In the genomic region with DNA sequence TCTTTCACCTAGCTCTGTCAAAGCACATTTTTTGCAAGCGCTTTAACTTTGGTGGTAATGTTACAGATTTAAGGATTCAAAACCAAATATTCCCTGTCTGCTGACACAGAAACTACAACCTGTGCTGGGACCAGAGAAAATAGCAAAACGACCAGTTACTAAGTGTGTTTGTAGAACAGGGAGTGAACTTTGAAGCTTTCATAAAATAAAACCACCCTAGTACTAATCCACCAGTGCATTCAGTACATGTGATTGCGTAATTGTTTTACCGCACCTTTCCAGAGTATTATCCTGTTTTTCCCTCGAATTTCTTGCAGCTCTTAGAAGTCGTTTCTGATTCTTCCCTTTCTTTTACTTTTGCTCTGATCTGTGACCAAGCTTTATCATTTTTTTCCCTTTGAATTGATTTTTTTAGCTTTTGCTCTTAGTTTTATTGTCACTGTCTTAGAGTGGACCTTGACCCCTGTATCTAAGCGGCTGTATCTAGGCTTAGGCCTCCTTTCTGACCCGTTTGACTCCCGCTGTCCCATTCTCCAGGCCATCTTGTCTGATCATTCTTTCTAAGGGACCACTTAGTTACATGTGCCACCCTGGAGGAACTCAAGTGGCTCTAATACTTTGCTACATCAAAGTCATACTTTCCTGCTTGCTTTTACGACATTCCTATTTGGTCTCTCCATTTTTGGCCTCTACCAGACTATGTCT, we compare ENCODE assay signal across 1 cellular context.
TF ChIP-seq lines count a peak whose summit lies in the region.

No MANE protein-coding gene starts in this region.

TF ChIP-seq in HepG2, 621 proteins besides CTCF, POLR2A, EP300 and RAD21 (continued from another document):
- TF ChIP-seq, protein P1, sequence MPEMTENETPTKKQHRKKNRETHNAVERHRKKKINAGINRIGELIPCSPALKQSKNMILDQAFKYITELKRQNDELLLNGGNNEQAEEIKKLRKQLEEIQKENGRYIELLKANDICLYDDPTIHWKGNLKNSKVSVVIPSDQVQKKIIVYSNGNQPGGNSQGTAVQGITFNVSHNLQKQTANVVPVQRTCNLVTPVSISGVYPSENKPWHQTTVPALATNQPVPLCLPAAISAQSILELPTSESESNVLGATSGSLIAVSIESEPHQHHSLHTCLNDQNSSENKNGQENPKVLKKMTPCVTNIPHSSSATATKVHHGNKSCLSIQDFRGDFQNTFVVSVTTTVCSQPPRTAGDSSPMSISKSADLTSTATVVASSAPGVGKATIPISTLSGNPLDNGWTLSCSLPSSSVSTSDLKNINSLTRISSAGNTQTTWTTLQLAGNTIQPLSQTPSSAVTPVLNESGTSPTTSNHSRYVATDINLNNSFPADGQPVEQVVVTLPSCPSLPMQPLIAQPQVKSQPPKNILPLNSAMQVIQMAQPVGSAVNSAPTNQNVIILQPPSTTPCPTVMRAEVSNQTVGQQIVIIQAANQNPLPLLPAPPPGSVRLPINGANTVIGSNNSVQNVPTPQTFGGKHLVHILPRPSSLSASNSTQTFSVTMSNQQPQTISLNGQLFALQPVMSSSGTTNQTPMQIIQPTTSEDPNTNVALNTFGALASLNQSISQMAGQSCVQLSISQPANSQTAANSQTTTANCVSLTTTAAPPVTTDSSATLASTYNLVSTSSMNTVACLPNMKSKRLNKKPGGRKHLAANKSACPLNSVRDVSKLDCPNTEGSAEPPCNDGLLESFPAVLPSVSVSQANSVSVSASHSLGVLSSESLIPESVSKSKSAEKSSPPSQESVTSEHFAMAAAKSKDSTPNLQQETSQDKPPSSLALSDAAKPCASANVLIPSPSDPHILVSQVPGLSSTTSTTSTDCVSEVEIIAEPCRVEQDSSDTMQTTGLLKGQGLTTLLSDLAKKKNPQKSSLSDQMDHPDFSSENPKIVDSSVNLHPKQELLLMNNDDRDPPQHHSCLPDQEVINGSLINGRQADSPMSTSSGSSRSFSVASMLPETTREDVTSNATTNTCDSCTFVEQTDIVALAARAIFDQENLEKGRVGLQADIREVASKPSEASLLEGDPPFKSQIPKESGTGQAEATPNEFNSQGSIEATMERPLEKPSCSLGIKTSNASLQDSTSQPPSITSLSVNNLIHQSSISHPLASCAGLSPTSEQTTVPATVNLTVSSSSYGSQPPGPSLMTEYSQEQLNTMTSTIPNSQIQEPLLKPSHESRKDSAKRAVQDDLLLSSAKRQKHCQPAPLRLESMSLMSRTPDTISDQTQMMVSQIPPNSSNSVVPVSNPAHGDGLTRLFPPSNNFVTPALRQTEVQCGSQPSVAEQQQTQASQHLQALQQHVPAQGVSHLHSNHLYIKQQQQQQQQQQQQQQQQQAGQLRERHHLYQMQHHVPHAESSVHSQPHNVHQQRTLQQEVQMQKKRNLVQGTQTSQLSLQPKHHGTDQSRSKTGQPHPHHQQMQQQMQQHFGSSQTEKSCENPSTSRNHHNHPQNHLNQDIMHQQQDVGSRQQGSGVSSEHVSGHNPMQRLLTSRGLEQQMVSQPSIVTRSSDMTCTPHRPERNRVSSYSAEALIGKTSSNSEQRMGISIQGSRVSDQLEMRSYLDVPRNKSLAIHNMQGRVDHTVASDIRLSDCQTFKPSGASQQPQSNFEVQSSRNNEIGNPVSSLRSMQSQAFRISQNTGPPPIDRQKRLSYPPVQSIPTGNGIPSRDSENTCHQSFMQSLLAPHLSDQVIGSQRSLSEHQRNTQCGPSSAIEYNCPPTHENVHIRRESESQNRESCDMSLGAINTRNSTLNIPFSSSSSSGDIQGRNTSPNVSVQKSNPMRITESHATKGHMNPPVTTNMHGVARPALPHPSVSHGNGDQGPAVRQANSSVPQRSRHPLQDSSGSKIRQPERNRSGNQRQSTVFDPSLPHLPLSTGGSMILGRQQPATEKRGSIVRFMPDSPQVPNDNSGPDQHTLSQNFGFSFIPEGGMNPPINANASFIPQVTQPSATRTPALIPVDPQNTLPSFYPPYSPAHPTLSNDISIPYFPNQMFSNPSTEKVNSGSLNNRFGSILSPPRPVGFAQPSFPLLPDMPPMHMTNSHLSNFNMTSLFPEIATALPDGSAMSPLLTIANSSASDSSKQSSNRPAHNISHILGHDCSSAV (CRISPR knock-in tag; IDR thresholded peaks at IDR 0.05; ENCODE audit: borderline replicate concordance) = no peak
- TF ChIP-seq ZNF282 (IDR thresholded peaks at IDR 0.05; ENCODE audit: partially characterized antibody) (no peak), PTBP1 (IDR thresholded peaks at IDR 0.05; ENCODE audit: low read depth, low read length, poor library complexity, severe bottlenecking) (no peak), ZZZ3 (CRISPR knock-in tag; IDR thresholded peaks at IDR 0.05; ENCODE audit: borderline replicate concordance) (no peak), ZBTB42 (CRISPR knock-in tag; IDR thresholded peaks at IDR 0.05) (no peak), REXO4 (CRISPR knock-in tag; IDR thresholded peaks at IDR 0.05; ENCODE audit: borderline replicate concordance) (no peak), ZBTB38 (CRISPR knock-in tag; IDR thresholded peaks at IDR 0.05) (no peak), JDP2 (CRISPR knock-in tag; IDR thresholded peaks at IDR 0.05; ENCODE audit: borderline replicate concordance) (no peak), NPAS2 (CRISPR knock-in tag; IDR thresholded peaks at IDR 0.05; ENCODE audit: borderline replicate concordance) (no peak), ARHGAP35 (CRISPR knock-in tag; IDR thresholded peaks at IDR 0.05; ENCODE audit: borderline replicate concordance) (no peak), KLF15 (CRISPR knock-in tag; IDR thresholded peaks at IDR 0.05; ENCODE audit: borderline replicate concordance) (no peak), IRF2 (CRISPR knock-in tag; IDR thresholded peaks at IDR 0.05) (peak; percentile 34; the same call in 1 of the 2 replicates), RBM39 (IDR thresholded peaks at IDR 0.05; ENCODE audit: low read depth, low read length, poor library complexity, severe bottlenecking) (no peak)
- TF ChIP-seq, protein P2, sequence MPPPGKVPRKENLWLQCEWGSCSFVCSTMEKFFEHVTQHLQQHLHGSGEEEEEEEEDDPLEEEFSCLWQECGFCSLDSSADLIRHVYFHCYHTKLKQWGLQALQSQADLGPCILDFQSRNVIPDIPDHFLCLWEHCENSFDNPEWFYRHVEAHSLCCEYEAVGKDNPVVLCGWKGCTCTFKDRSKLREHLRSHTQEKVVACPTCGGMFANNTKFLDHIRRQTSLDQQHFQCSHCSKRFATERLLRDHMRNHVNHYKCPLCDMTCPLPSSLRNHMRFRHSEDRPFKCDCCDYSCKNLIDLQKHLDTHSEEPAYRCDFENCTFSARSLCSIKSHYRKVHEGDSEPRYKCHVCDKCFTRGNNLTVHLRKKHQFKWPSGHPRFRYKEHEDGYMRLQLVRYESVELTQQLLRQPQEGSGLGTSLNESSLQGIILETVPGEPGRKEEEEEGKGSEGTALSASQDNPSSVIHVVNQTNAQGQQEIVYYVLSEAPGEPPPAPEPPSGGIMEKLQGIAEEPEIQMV (CRISPR knock-in tag; IDR thresholded peaks at IDR 0.05; ENCODE audit: low read depth) = no peak
- TF ChIP-seq, protein P3, sequence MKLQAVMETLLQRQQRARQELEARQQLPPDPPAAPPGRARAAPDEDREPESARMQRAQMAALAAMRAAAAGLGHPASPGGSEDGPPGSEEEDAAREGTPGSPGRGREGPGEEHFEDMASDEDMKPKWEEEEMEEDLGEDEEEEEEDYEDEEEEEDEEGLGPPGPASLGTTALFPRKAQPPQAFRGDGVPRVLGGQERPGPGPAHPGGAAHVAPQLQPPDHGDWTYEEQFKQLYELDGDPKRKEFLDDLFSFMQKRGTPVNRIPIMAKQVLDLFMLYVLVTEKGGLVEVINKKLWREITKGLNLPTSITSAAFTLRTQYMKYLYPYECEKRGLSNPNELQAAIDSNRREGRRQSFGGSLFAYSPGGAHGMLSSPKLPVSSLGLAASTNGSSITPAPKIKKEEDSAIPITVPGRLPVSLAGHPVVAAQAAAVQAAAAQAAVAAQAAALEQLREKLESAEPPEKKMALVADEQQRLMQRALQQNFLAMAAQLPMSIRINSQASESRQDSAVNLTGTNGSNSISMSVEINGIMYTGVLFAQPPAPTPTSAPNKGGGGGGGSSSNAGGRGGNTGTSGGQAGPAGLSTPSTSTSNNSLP (IDR thresholded peaks at IDR 0.05; ENCODE audit: low read depth, low read length) = peak; percentile 78
